Comparison of ENCODE assay signal across 19 cellular contexts in genomic region chr4:14582658-14583057, GRCh38.
A peak's percentile ranks its signal among the peaks of the same experiment; 100 is the strongest.
DNase-seq lines count a peak whose midpoint lies in the region; ATAC-seq and TF ChIP-seq lines count a peak whose summit lies in the region.
"Had no signal": no experiment of that assay in that cellular context is flagged by ENCODE, and none has a peak within 500 bp of the region (broad histone marks: within the 10 kb centered on the region; RNA-seq: fewer than 3 reads in every experiment).

No MANE protein-coding gene starts in this region.

- TF ChIP-seq CTCF in GM12865 (IDR thresholded peaks at IDR 0.05; ENCODE audit: insufficient read depth, low read depth, low read length, missing control alignments) (no peak), GM10248 (IDR thresholded peaks at IDR 0.05; ENCODE audit: control extremely low read depth, extremely low read depth, low read depth, missing control alignments) (no peak)

- H3K4me3 Mint-ChIP-seq in activated T-helper 17 cell treated with anti-CD3 and anti-CD28 coated beads, Interleukin-2, amount 50 U/mL, for 72 hours = no peak overlapping the region
- H3K4me3 Mint-ChIP-seq: CD4-positive, CD25-positive, alpha-beta regulatory T cell had no signal

- H3K4me3 ChIP-seq in GM12865 (ENCODE audit: low read depth, low read length) = no peak overlapping the region
- H3K4me3 ChIP-seq: HAP-1, Peyer's patch, SJSA1 had no signal

- POLR2A ChIA-PET in GM10248 (lab: Yijun Ruan, JAX) = no interaction called here

- ATAC-seq in GM19351 (IDR thresholded peaks at IDR 0.05; ENCODE audit: unreplicated experiment) = peak; percentile 47
- ATAC-seq in activated T-helper 17 cell treated with anti-CD3 and anti-CD28 coated beads, Interleukin-2, amount 50 U/mL, for 72 hours (replicated peaks) = no peak

- DNase-seq in GM12865 (ENCODE audit: low read depth) (peak; percentile 31), NCI-H345 treated with DMSO at 0.1 percent for 48 hours (lab: John Stamatoyannopoulos, UW; ENCODE audit: unreplicated experiment) (peak; percentile 28), globus pallidus (ENCODE audit: low spot score) (peak; percentile 3), NCI-H774 (lab: John Stamatoyannopoulos, UW) (no peak), GM10248 (ENCODE audit: extremely low spot score) (no peak)
- no peak for DNase-seq in activated CD4-positive, alpha-beta T cell treated with anti-CD3 and anti-CD28 coated beads for 1 hour
- DNase-seq: CD4-positive, CD25-positive, alpha-beta regulatory T cell; GF-D8; KBM-7; NCI-H1092; NCI-H1694; NCI-H2081; NCI-H69; NK-92 treated with Interleukin-12 subunit alpha and Interleukin-12 subunit beta, amount 100 ng/mL, for 24 hours; Peyer's patch had no signal

- no peaks in the 10 kb centered on the region for H3K36me3 Mint-ChIP-seq in activated T-helper 17 cell treated with anti-CD3 and anti-CD28 coated beads, Interleukin-2, amount 50 U/mL, for 72 hours (ENCODE audit: low read depth)
- H3K36me3 Mint-ChIP-seq: CD4-positive, CD25-positive, alpha-beta regulatory T cell had no signal

- CTCF ChIA-PET in GM10248 (lab: Yijun Ruan, JAX) = interaction anchor here (1.2 kb wide), 1 partner anchor 71 kb away, joined by 3 read pairs; no protein-coding TSS in a partner anchor

- no peaks in the 10 kb centered on the region for H3K27me3 Mint-ChIP-seq in activated T-helper 17 cell treated with anti-CD3 and anti-CD28 coated beads, Interleukin-2, amount 50 U/mL, for 72 hours
- H3K27me3 Mint-ChIP-seq: CD4-positive, CD25-positive, alpha-beta regulatory T cell had no signal

- no peak overlapping the region for H3K27ac Mint-ChIP-seq in activated T-helper 17 cell treated with anti-CD3 and anti-CD28 coated beads, Interleukin-2, amount 50 U/mL, for 72 hours
- H3K27ac Mint-ChIP-seq: CD4-positive, CD25-positive, alpha-beta regulatory T cell had no signal

- H3K4me1 Mint-ChIP-seq in activated T-helper 17 cell treated with anti-CD3 and anti-CD28 coated beads, Interleukin-2, amount 50 U/mL, for 72 hours = no peaks in the 10 kb centered on the region
- H3K4me1 Mint-ChIP-seq: CD4-positive, CD25-positive, alpha-beta regulatory T cell had no signal

- H3K9me3 Mint-ChIP-seq in activated T-helper 17 cell treated with anti-CD3 and anti-CD28 coated beads, Interleukin-2, amount 50 U/mL, for 72 hours = no peaks in the 10 kb centered on the region

Comparison
In these comparisons a context has a peak if more than half of its experiments do, and no peak if none do; other contexts are left out.
1. DNase-seq: peak in GM12865 (single experiment), NCI-H345 treated with DMSO at 0.1 percent for 48 hours (single experiment) and globus pallidus (single experiment); none in NCI-H774 (single experiment), GM10248 (single experiment) and activated CD4-positive, alpha-beta T cell treated with anti-CD3 and anti-CD28 coated beads for 1 hour (single experiment).